12 cellular contexts compared by ENCODE assay signal in the genomic region with DNA sequence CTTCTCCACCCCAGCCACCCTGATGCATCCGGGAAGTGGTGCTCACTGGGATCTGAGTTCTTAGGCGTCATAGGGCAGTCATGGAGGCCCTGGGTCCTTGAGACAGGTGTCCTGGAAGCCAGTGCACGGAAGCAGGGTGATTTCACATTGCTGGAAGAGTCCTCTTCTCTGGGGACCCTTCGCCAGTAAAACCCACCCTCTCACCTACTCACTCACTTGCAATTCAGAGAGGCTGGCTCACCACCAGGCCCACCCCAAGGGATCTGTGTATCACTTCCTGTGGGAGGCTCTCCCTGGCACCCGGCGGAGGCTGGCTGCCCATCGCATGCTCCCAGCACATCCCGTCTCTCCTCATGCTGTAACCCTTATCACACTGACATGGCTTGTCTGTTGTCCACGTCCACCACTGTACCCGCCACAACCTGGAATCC. TPM values are rescaled to one million over a fixed set of nuclear protein-coding genes. Genes with fewer than 3 reads are reported as not detected.
A peak's percentile ranks its signal among the peaks of the same experiment; 100 is the strongest.
DNase-seq lines count a peak whose midpoint lies in the region; ATAC-seq and TF ChIP-seq lines count a peak whose summit lies in the region.
"Had no signal": no experiment of that assay in that cellular context is flagged by ENCODE, and none has a peak within 500 bp of the region (broad histone marks: within the 10 kb centered on the region; RNA-seq: fewer than 3 reads in every experiment).

No MANE protein-coding gene starts in this region.

- peak; percentile 42 for DNase-seq in activated CD8-positive, alpha-beta memory T cell treated with anti-CD3 and anti-CD28 coated beads, Interleukin-2, amount 10 ng/mL, durations not matched to agents 7 days and 5 days
- DNase-seq in activated CD8-positive, alpha-beta memory T cell treated with anti-CD3 and anti-CD28 coated beads for 24 hours: no peak
- DNase-seq in NB4 (ENCODE audit: low read depth): peak; percentile 64
- peak; percentile 71 for DNase-seq in chondrocyte (ENCODE audit: low spot score)
- DNase-seq in sciatic nerve (ENCODE audit: low spot score): peak; percentile 44
- DNase-seq in putamen (ENCODE audit: low spot score): no peak
- DNase-seq in medulla oblongata (ENCODE audit: extremely low spot score): no peak
- DNase-seq: activated B cell treated with CpG ODN at 0.5 μM for 24 hours; effector CD4-positive, alpha-beta T cell; stimulated activated CD4-positive, alpha-beta T cell treated with anti-CD3 and anti-CD28 coated beads, Interleukin-12 subunit alpha, Interleukin-12 subunit beta, amount 100 ng/mL, for 4 hours had no signal

- no peaks in the 10 kb centered on the region for H3K27me3 Mint-ChIP-seq in activated CD8-positive, alpha-beta memory T cell treated with anti-CD3 and anti-CD28 coated beads, Interleukin-2, amount 10 ng/mL, durations not matched to agents 7 days and 5 days
- H3K27me3 Mint-ChIP-seq in chondrocyte (ENCODE audit: low read depth): no peaks in the 10 kb centered on the region
- H3K27me3 Mint-ChIP-seq: activated B cell treated with CpG ODN at 0.5 μM for 24 hours had no signal

- peak overlapping the region; percentile 75 for H3K4me3 Mint-ChIP-seq in activated CD8-positive, alpha-beta memory T cell treated with anti-CD3 and anti-CD28 coated beads, Interleukin-2, amount 10 ng/mL, durations not matched to agents 7 days and 5 days
- no peak overlapping the region for H3K4me3 Mint-ChIP-seq in chondrocyte (ENCODE audit: unreplicated experiment)
- H3K4me3 Mint-ChIP-seq: activated B cell treated with CpG ODN at 0.5 μM for 24 hours had no signal

- intact Hi-C loops in sciatic nerve (cut with DNase I): no loop called here

- CTCF ChIA-PET in activated CD8-positive, alpha-beta memory T cell treated with anti-CD3 and anti-CD28 coated beads, Interleukin-2, amount 10 ng/mL, durations not matched to agents 7 days and 5 days (lab: Charles Lee): interaction anchor here (0.6 to 8.5 kb wide), 3 partner anchors 13 to 181 kb away, joined by 3 to 111 read pairs (median 20); partner anchors contain the start of genes AHCYL1 and GSTM4

- H3K36me3 Mint-ChIP-seq in activated CD8-positive, alpha-beta memory T cell treated with anti-CD3 and anti-CD28 coated beads, Interleukin-2, amount 10 ng/mL, durations not matched to agents 7 days and 5 days: no peaks in the 10 kb centered on the region
- H3K36me3 Mint-ChIP-seq in chondrocyte (ENCODE audit: low read depth): no peaks in the 10 kb centered on the region

- H3K27ac Mint-ChIP-seq in activated CD8-positive, alpha-beta memory T cell treated with anti-CD3 and anti-CD28 coated beads, Interleukin-2, amount 10 ng/mL, durations not matched to agents 7 days and 5 days: peak overlapping the region; percentile 99
- peak overlapping the region; percentile 41 for H3K27ac Mint-ChIP-seq in chondrocyte (ENCODE audit: unreplicated experiment)
- H3K27ac Mint-ChIP-seq: activated B cell treated with CpG ODN at 0.5 μM for 24 hours had no signal

- no peaks in the 10 kb centered on the region for H3K9me3 Mint-ChIP-seq in activated CD8-positive, alpha-beta memory T cell treated with anti-CD3 and anti-CD28 coated beads, Interleukin-2, amount 10 ng/mL, durations not matched to agents 7 days and 5 days (ENCODE audit: low read depth)
- no peaks in the 10 kb centered on the region for H3K9me3 Mint-ChIP-seq in chondrocyte (ENCODE audit: low read depth)
- H3K9me3 Mint-ChIP-seq: activated B cell treated with CpG ODN at 0.5 μM for 24 hours had no signal

- TF ChIP-seq CTCF in NB4 (IDR thresholded peaks at IDR 0.05; ENCODE audit: low read depth, low read length): no peak
- no peak for TF ChIP-seq CTCF in chondrocyte (IDR thresholded peaks at IDR 0.05)

- no peak for ATAC-seq in activated CD8-positive, alpha-beta memory T cell treated with anti-CD3 and anti-CD28 coated beads, Interleukin-2, amount 10 ng/mL, durations not matched to agents 7 days and 5 days
- ATAC-seq in sciatic nerve (no peak), HG03354 (IDR thresholded peaks at IDR 0.05; ENCODE audit: poor library complexity, severe bottlenecking, unreplicated experiment) (no peak)

- peaks cover 85% of the 10 kb centered on the region for H3K4me1 Mint-ChIP-seq in activated CD8-positive, alpha-beta memory T cell treated with anti-CD3 and anti-CD28 coated beads, Interleukin-2, amount 10 ng/mL, durations not matched to agents 7 days and 5 days
- peaks cover 36% of the 10 kb centered on the region for H3K4me1 Mint-ChIP-seq in chondrocyte (ENCODE audit: low read depth)

- TF ChIP-seq POLR2A in NB4 (IDR thresholded peaks at IDR 0.05; ENCODE audit: extremely low read depth, insufficient read length): no peak

- no peak overlapping the region for H3K4me3 ChIP-seq in NB4 (ENCODE audit: low read depth, low read length)
- H3K4me3 ChIP-seq: adrenal gland had no signal

RNA-seq across cellular contexts. Expression of gene EPS8L3, which starts 40.2 kb away (rescaled TPM):
- not detected for total RNA-seq in activated CD8-positive, alpha-beta memory T cell treated with anti-CD3 and anti-CD28 coated beads, Interleukin-2, amount 10 ng/mL, durations not matched to agents 7 days and 5 days
- total RNA-seq in chondrocyte (not detected in 3 replicates), sciatic nerve (not detected)
- total RNA-seq: activated B cell treated with CpG ODN at 0.5 μM for 24 hours had no signal

Comparison
In these comparisons a context has a peak if more than half of its experiments do, and no peak if none do; other contexts are left out.
1. DNase-seq: peak in activated CD8-positive, alpha-beta memory T cell treated with anti-CD3 and anti-CD28 coated beads, Interleukin-2, amount 10 ng/mL, durations not matched to agents 7 days and 5 days (single experiment), NB4 (single experiment), chondrocyte (single experiment) and sciatic nerve (single experiment); none in activated CD8-positive, alpha-beta memory T cell treated with anti-CD3 and anti-CD28 coated beads for 24 hours (single experiment), putamen (single experiment) and medulla oblongata (single experiment).